ENCODE assay signal across 22 cellular contexts in genomic region chr4:5883916-5884315, GRCh38. TPM values are rescaled to one million over a fixed set of nuclear protein-coding genes. Genes with fewer than 3 reads are reported as not detected.
DNase-seq lines count a peak whose midpoint lies in the region; ATAC-seq, FAIRE-seq and TF ChIP-seq lines count a peak whose summit lies in the region.
"Had no signal": no experiment of that assay in that cellular context is flagged by ENCODE, and none has a peak within 500 bp of the region (broad histone marks: within the 10 kb centered on the region; RNA-seq: fewer than 3 reads in every experiment).

No MANE protein-coding gene starts in this region.

- WGBS in A549 (ENCODE audit: missing lambda C conversion rate) = 13% methylated on average over 1 of the region's 1 CpG
- 60% methylated on average over 1 of the region's 1 CpG for WGBS in mesenchymal stem cell

- POLR2A ChIA-PET in A549 (lab: Yijun Ruan, JAX) = interaction anchor here (0.6 kb wide), 1 partner anchor 1126 kb away, joined by 3 read pairs; no protein-coding TSS in a partner anchor

- H3K27ac ChIP-seq in A549 (no peak overlapping the region), SJCRH30 (peak overlapping the region; percentile 80), mesenchymal stem cell (ENCODE audit: low read length, poor library complexity, severe bottlenecking) (no peak overlapping the region)
- H3K27ac ChIP-seq: HL-60 had no signal

- no peak for TF ChIP-seq POLR2A in A549 (IDR thresholded peaks at IDR 0.05; ENCODE audit: low read length)
- no peak for TF ChIP-seq POLR2A in H54 (IDR thresholded peaks at IDR 0.05; ENCODE audit: low read depth, low read length)

- H3K18ac ChIP-seq in mesenchymal stem cell (ENCODE audit: low read depth in 1 of 2, low read length in 2 of 2) = no peak overlapping the region

- DNase-seq in A549 (ENCODE audit: low read depth in 1 of 2, low spot score in 1 of 2) = no peak
- peak; percentile 40 for DNase-seq in LHCN-M2 (ENCODE audit: low read depth)
- peak; percentile 59 to 74 for DNase-seq in SJCRH30
- peak; percentile 19 for DNase-seq in mesenchymal stem cell
- DNase-seq in activated CD8-positive, alpha-beta memory T cell treated with anti-CD3 and anti-CD28 coated beads for 24 hours = no peak
- DNase-seq in H54 (ENCODE audit: insufficient read length, low spot score) = no peak
- no peak for DNase-seq in HCEC 1CT
- DNase-seq: 8988T; C1 segment of cervical spinal cord; GF-D8; HFFc6; NCI-H2081; NCI-H510A; NK-92 treated with Interleukin-12 subunit alpha and Interleukin-12 subunit beta, amount 100 ng/mL, for 24 hours; SIG-M5; T-helper 17 cell had no signal

- H3K4me3 ChIP-seq in A549 = no peak overlapping the region
- no peak overlapping the region for H3K4me3 ChIP-seq in SJCRH30
- no peak overlapping the region for H3K4me3 ChIP-seq in mesenchymal stem cell (ENCODE audit: insufficient read depth in 1 of 2, low read depth in 1 of 2, low read length in 2 of 2)

- FAIRE-seq in A549 (lab: Jason Lieb, UNC) (no peak), H54 (lab: Jason Lieb, UNC) (no peak)
- FAIRE-seq: GM12891, H1, HTR-8/SVneo had no signal

- TF ChIP-seq EP300 in A549 (IDR thresholded peaks at IDR 0.05) = no peak

- H3K27me3 ChIP-seq in SJCRH30 = no peaks in the 10 kb centered on the region
- H3K27me3 ChIP-seq in mesenchymal stem cell (ENCODE audit: control insufficient read depth in 1 of 2, insufficient read depth in 1 of 2, low read length in 2 of 2) = peaks cover 65 to 76% of the 10 kb centered on the region in 2 experiments

- no peak overlapping the region for H2AK5ac ChIP-seq in mesenchymal stem cell (ENCODE audit: low read length, severe bottlenecking)

- H3K36me3 ChIP-seq in SJCRH30 = peaks cover 7% of the 10 kb centered on the region; the same call in 1 of the 2 replicates
- H3K36me3 ChIP-seq in mesenchymal stem cell (ENCODE audit: control insufficient read depth in 1 of 2, insufficient read depth in 2 of 2, low read depth in 1 of 2, low read length in 2 of 2) = no peaks in the 10 kb centered on the region

- no peak overlapping the region for H2BK15ac ChIP-seq in mesenchymal stem cell (ENCODE audit: low read depth, poor library complexity, severe bottlenecking)

- H3K79me1 ChIP-seq in mesenchymal stem cell (replicated peaks; ENCODE audit: low read length, poor library complexity, severe bottlenecking) = no peaks in the 10 kb centered on the region

- no peak overlapping the region for H3K4ac ChIP-seq in mesenchymal stem cell (ENCODE audit: low read depth in 1 of 2, low read length in 2 of 2)

- H3K23ac ChIP-seq in mesenchymal stem cell (ENCODE audit: low read length in 2 of 2) = no peak overlapping the region

- no peak overlapping the region for H3K9ac ChIP-seq in mesenchymal stem cell (ENCODE audit: low read length)

- no peak overlapping the region for H3K4me2 ChIP-seq in A549
- H3K4me2 ChIP-seq in mesenchymal stem cell (ENCODE audit: low read length, poor library complexity, severe bottlenecking) = no peak overlapping the region

- no peak overlapping the region for H2BK12ac ChIP-seq in mesenchymal stem cell (ENCODE audit: low read length in 2 of 2)

- H2BK5ac ChIP-seq in mesenchymal stem cell (ENCODE audit: low read depth, low read length, poor library complexity, severe bottlenecking) = no peak overlapping the region

- H2BK120ac ChIP-seq in mesenchymal stem cell (ENCODE audit: low read depth, low read length) = no peak overlapping the region

- no peak overlapping the region for H4K8ac ChIP-seq in mesenchymal stem cell (ENCODE audit: low read length)

- TF ChIP-seq CTCF in A549 (IDR thresholded peaks at IDR 0.05) = no peak

- ATAC-seq in A549 = no peak
- ATAC-seq in HG03196 (IDR thresholded peaks at IDR 0.05; ENCODE audit: unreplicated experiment) = no peak
- ATAC-seq: T-helper 17 cell had no signal

- H3K4me1 ChIP-seq in A549 (peaks cover 6% of the 10 kb centered on the region; the same call in 2 of the 3 replicates), SJCRH30 (peaks cover 37% of the 10 kb centered on the region), mesenchymal stem cell (ENCODE audit: control insufficient read depth, insufficient read depth, low read depth, low read length) (peaks cover 13% of the 10 kb centered on the region)

- TF ChIP-seq RAD21 in A549 (conservative IDR thresholded peaks at IDR 0.05 in 1 of 2, IDR thresholded peaks at IDR 0.05 in 1 of 2) = no peak

- H4K91ac ChIP-seq in mesenchymal stem cell (ENCODE audit: low read length) = no peak overlapping the region

- H2AFZ ChIP-seq in mesenchymal stem cell (ENCODE audit: low read depth, low read length) = no peak overlapping the region

- CTCF ChIA-PET in A549 (lab: Yijun Ruan, JAX) = no interaction called here

- H3K9me3 ChIP-seq in A549 = no peaks in the 10 kb centered on the region
- no peaks in the 10 kb centered on the region for H3K9me3 ChIP-seq in SJCRH30 (replicated peaks)
- peaks cover 10% of the 10 kb centered on the region for H3K9me3 ChIP-seq in mesenchymal stem cell (ENCODE audit: control insufficient read depth, low read length)

- no peak overlapping the region for H3K14ac ChIP-seq in mesenchymal stem cell (ENCODE audit: low read length in 2 of 2)

TF ChIP-seq in A549, 52 proteins besides CTCF, POLR2A, EP300 and RAD21:
- TF ChIP-seq MAFK (IDR thresholded peaks at IDR 0.05; ENCODE audit: partially characterized antibody) (peak; percentile 27), RNF2 (IDR thresholded peaks at IDR 0.05; ENCODE audit: borderline replicate concordance, low read depth) (no peak)

RNA-seq across cellular contexts. Expression of gene CRMP1, which starts 9.0 kb away (rescaled TPM):
- polyA plus RNA-seq in A549 (2011; rRNA removed) (0.74 and 1.1 TPM in 2 replicates), A549 (2017; fragmentation: RNase III; extraction: RNeasy Plus Mini Kit Qiagen cat#74134 plus additional on column Dnase treatment) (0.67 to 0.80 TPM (median 0.71 TPM) in 3 replicates)
- 0.59 and 0.74 TPM in 2 replicates for polyA plus RNA-seq in A549 (2012; cell fraction: cytosol; rRNA removed)
- polyA plus RNA-seq in A549 (2012; cell fraction: nucleus; rRNA removed) = 0.53 and 1.0 TPM in 2 replicates
- 0.99 and 1.2 TPM in 2 replicates for polyA minus RNA-seq in A549 (2011; rRNA and poly(A)+ RNA removed)
- total RNA-seq in LHCN-M2 (2014; rRNA removed) = 5.7 and 7.3 TPM in 2 replicates
- 18.6 TPM for polyA plus RNA-seq in LHCN-M2 (2012)
- total RNA-seq in SJCRH30 (2014; rRNA removed; shearing (Covaris generic)) = 87.0 and 88.0 TPM in 2 replicates
- polyA plus RNA-seq in mesenchymal stem cell (2013, experiment 1 of 2) = 16.9 TPM
- 16.6 TPM for polyA plus RNA-seq in mesenchymal stem cell (2013, experiment 2 of 2)
- total RNA-seq: HFFc6, OCI-LY7, T-helper 17 cell had no signal

Comparison
In these comparisons a context has a peak if more than half of its experiments do, and no peak if none do; other contexts are left out.
1. DNase-seq: peak in LHCN-M2 (single experiment), SJCRH30 (2 of 2) and mesenchymal stem cell (single experiment); none in A549 (0 of 2), activated CD8-positive, alpha-beta memory T cell treated with anti-CD3 and anti-CD28 coated beads for 24 hours (single experiment), H54 (single experiment) and HCEC 1CT (single experiment).
2. RNA of gene CRMP1, which starts 9.0 kb away (total RNA-seq): 87.0 to 88.0 TPM in SJCRH30; 5.7 to 7.3 TPM in LHCN-M2; every median in the first group is over 10 times any median in the second.